Comparison of ENCODE assay signal across 19 cellular contexts in the genomic region with DNA sequence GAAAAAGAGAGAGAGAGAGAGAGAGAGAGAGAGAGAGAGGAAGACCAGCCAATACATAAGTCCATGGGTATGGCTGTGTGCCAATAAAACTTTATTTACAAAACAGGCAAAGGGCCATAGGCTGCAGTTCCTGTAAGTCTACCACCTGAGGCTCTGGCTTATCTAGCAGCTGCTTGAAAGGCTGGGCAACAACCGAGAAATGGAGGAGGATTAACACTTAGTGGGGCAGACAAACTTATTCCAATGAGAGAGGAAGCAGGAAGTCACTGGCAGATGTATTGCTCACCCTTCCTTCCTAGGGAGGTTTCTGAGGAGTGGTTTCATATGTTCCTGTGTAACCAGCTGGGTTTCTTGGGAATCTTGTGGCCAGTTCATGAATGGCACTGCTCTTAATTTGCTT. TPM values are rescaled to one million over a fixed set of nuclear protein-coding genes. Genes with fewer than 3 reads are reported as not detected.
DNase-seq lines count a peak whose midpoint lies in the region; ATAC-seq and TF ChIP-seq lines count a peak whose summit lies in the region.
"Had no signal": no experiment of that assay in that cellular context is flagged by ENCODE, and none has a peak within 500 bp of the region (broad histone marks: within the 10 kb centered on the region; RNA-seq: fewer than 3 reads in every experiment).

No MANE protein-coding gene starts in this region.

- no peaks in the 10 kb centered on the region for H3K36me3 Mint-ChIP-seq in IgD-negative memory B cell
- H3K36me3 Mint-ChIP-seq: CD8-positive, alpha-beta memory T cell; naive B cell had no signal

- peak overlapping the region; percentile 36 for H3K27ac ChIP-seq in RWPE2 (ENCODE audit: poor library complexity, severe bottlenecking)
- H3K27ac ChIP-seq: hepatocyte, ovary, tibial nerve had no signal

- H3K9me3 ChIP-seq in RWPE2 (ENCODE audit: severe bottlenecking): no peaks in the 10 kb centered on the region
- H3K9me3 ChIP-seq: ovary, tibial nerve had no signal

- peaks cover 28% of the 10 kb centered on the region for H3K27me3 Mint-ChIP-seq in IgD-negative memory B cell

- DNase-seq in Daoy (ENCODE audit: low read depth) (peak; percentile 37), RWPE2 (ENCODE audit: low spot score) (no peak), fibroblast of pulmonary artery (ENCODE audit: low read depth) (peak; percentile 61), kidney glomerular epithelial cell (lab: John Stamatoyannopoulos, UW) (no peak)
- no peak for DNase-seq in activated CD4-positive, CD25-positive, alpha-beta regulatory T cell treated with anti-CD3 and anti-CD28 coated beads, Interleukin-2, amount 50 U/mL, for 72 hours
- DNase-seq: activated CD4-positive, alpha-beta T cell treated with anti-CD3 and anti-CD28 coated beads, Interleukin-2, amount 10 ng/mL, durations not matched to agents 24 days and 14 days; CD8-positive, alpha-beta memory T cell; effector memory CD4-positive, alpha-beta T cell; naive B cell; NCI-H1694 treated with DMSO at 0.1 percent for 48 hours; ovary; stimulated activated CD4-positive, alpha-beta T cell treated with anti-CD3 and anti-CD28 coated beads, Interleukin-1b, Interleukin-23, amount 100 ng/mL, for 48 hours; stimulated activated naive CD4-positive, alpha-beta T cell treated with Interleukin-2 at 50 U/mL for 16 hours had no signal

- H3K27me3 ChIP-seq in RWPE2 (ENCODE audit: insufficient read depth, poor library complexity, severe bottlenecking): no peaks in the 10 kb centered on the region
- H3K27me3 ChIP-seq: hepatocyte, ovary had no signal

- H3K27ac Mint-ChIP-seq in IgD-negative memory B cell: peak overlapping the region in 2 of 3 donors; percentile 1 to 59
- H3K27ac Mint-ChIP-seq: activated CD4-positive, alpha-beta T cell treated with anti-CD3 and anti-CD28 coated beads, Interleukin-2, amount 10 ng/mL, durations not matched to agents 24 days and 14 days; CD8-positive, alpha-beta memory T cell; naive B cell had no signal

- no peaks in the 10 kb centered on the region for H3K36me3 ChIP-seq in RWPE2 (ENCODE audit: low read depth)
- H3K36me3 ChIP-seq: ovary, tibial nerve had no signal

- H3K4me3 ChIP-seq in RWPE2 (ENCODE audit: severe bottlenecking): no peak overlapping the region
- no peak overlapping the region for H3K4me3 ChIP-seq in fibroblast of pulmonary artery (replicated peaks; ENCODE audit: low read depth, low read length)
- H3K4me3 ChIP-seq: hepatocyte, ovary, tibial nerve had no signal

- ATAC-seq in RWPE2 (ENCODE audit: low read depth) (0 out of 3 replicates have a peak, but pooled peaks have one; percentile 42), HG03460 (IDR thresholded peaks at IDR 0.05; ENCODE audit: unreplicated experiment) (no peak), GM21825 (IDR thresholded peaks at IDR 0.05; ENCODE audit: unreplicated experiment) (no peak)

- peaks cover 0 to 8% (median 0%) of the 10 kb centered on the region in 3 donors for H3K9me3 Mint-ChIP-seq in IgD-negative memory B cell
- H3K9me3 Mint-ChIP-seq: activated CD4-positive, alpha-beta T cell treated with anti-CD3 and anti-CD28 coated beads, Interleukin-2, amount 10 ng/mL, durations not matched to agents 24 days and 14 days; CD8-positive, alpha-beta memory T cell; central memory CD8-positive, alpha-beta T cell had no signal

- H3K4me1 ChIP-seq in RWPE2 (ENCODE audit: insufficient read depth, poor library complexity, severe bottlenecking): no peaks in the 10 kb centered on the region
- H3K4me1 ChIP-seq: tibial nerve had no signal

- no peaks in the 10 kb centered on the region for H3K4me1 Mint-ChIP-seq in IgD-negative memory B cell
- H3K4me1 Mint-ChIP-seq: central memory CD8-positive, alpha-beta T cell; naive B cell had no signal

- no peak overlapping the region for H3K4me3 Mint-ChIP-seq in IgD-negative memory B cell
- H3K4me3 Mint-ChIP-seq: activated CD4-positive, alpha-beta T cell treated with anti-CD3 and anti-CD28 coated beads, Interleukin-2, amount 10 ng/mL, durations not matched to agents 24 days and 14 days; CD8-positive, alpha-beta memory T cell; central memory CD8-positive, alpha-beta T cell; naive B cell had no signal

- TF ChIP-seq CTCF in RWPE2 (IDR thresholded peaks at IDR 0.05; ENCODE audit: poor library complexity, severe bottlenecking) (no peak), fibroblast of pulmonary artery (IDR thresholded peaks at IDR 0.05; ENCODE audit: low read length, missing control alignments) (no peak)

RNA-seq across cellular contexts. Expression of gene GPR143, which starts 4.7 kb away (rescaled TPM):
- 2.6 and 3.9 TPM in 2 replicates for total RNA-seq in Daoy (2014; rRNA removed; shearing (Covaris generic))
- polyA plus RNA-seq in IgD-negative memory B cell: 0.20 TPM
- total RNA-seq: activated CD4-positive, alpha-beta T cell treated with anti-CD3 and anti-CD28 coated beads, Interleukin-2, amount 10 ng/mL, durations not matched to agents 24 days and 14 days; CD8-positive, alpha-beta memory T cell had no signal

RNA-seq across cellular contexts. Expression of gene SHROOM2, which starts 15.9 kb away (rescaled TPM):
- 6.1 and 8.5 TPM in 2 replicates for total RNA-seq in Daoy (2014; rRNA removed; shearing (Covaris generic))
- polyA plus RNA-seq in IgD-negative memory B cell: not detected
- total RNA-seq: activated CD4-positive, alpha-beta T cell treated with anti-CD3 and anti-CD28 coated beads, Interleukin-2, amount 10 ng/mL, durations not matched to agents 24 days and 14 days; CD8-positive, alpha-beta memory T cell had no signal
- polyA plus RNA-seq: CD8-positive, alpha-beta memory T cell had no signal

Comparison
In these comparisons a context has a peak if more than half of its experiments do, and no peak if none do; other contexts are left out.
1. DNase-seq: peak in Daoy (single experiment) and fibroblast of pulmonary artery (single experiment); none in RWPE2 (single experiment), kidney glomerular epithelial cell (single experiment) and activated CD4-positive, CD25-positive, alpha-beta regulatory T cell treated with anti-CD3 and anti-CD28 coated beads, Interleukin-2, amount 50 U/mL, for 72 hours (single experiment).